Comparison of ENCODE assay signal across 22 cellular contexts in the genomic region with DNA sequence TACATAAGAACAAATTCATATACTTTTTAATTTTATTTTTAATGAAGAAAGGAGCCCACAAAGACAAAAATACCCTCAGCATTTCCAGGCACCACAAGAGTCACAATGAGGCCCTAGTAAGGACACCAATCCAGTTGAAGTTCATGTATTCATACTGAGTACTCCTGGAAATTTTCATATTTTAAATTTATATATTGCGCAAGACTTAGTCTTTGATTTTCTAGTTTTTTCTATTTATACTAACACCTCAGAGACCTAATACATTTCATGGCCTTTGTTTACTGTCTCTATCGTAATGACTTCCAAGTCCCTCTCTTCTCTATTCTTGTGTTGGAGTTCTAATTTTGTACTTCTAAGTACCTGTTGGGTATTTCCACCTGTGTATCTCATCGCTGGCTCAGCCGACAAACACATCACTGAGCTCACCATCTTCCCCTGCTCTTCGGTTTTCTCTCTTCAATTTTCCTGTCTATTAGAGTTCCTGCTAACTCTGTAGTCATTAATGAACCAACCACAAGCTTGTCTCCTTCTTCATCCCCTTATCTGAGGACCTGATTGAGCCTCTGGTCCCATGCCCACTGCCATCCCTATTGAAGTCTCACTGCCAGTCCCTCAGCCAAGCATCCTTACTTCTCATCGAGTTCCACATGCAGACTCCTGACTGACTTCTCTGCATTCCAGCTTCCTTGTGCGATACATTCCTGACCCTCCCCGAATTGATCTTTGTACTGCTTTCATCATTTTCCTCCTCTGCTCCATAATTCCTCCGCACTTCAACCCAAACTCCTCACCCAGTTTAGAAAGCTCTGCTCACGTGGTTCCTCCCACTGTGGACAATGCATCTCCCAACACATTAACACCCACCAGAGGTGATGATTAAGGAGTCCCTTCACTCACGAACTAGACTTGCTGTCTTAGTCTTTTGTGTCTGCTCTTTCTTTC. TPM values are rescaled to one million over a fixed set of nuclear protein-coding genes. Genes with fewer than 3 reads are reported as not detected.
DNase-seq lines count a peak whose midpoint lies in the region; ATAC-seq and TF ChIP-seq lines count a peak whose summit lies in the region.
"Had no signal": no experiment of that assay in that cellular context is flagged by ENCODE, and none has a peak within 500 bp of the region (broad histone marks: within the 10 kb centered on the region; RNA-seq: fewer than 3 reads in every experiment).

No MANE protein-coding gene starts in this region.

- H3K4me2 ChIP-seq in HCT116 (ENCODE audit: low read length), result peak overlapping the region; percentile 31; the same call in 1 of the 2 replicates
- H3K4me2 ChIP-seq: KMS-11 had no signal

- RAD21 ChIA-PET in HCT116 (lab: Charles Lee; ENCODE audit: low non-redundant PET in 1 of 2, low total read pairs in 2 of 2, uncharacterized antibody in 2 of 2, unreplicated experiment in 2 of 2), result no interaction called here

- H3K9me2 ChIP-seq in HCT116 (ENCODE audit: insufficient read depth), result no peaks in the 10 kb centered on the region; the same call in 1 of the 2 replicates

- peak overlapping the region; percentile 70 for H2AFZ ChIP-seq in HCT116 (ENCODE audit: low read depth, low read length, poor library complexity, severe bottlenecking)

- TF ChIP-seq POLR2A in HCT116 (IDR thresholded peaks at IDR 0.05; ENCODE audit: borderline replicate concordance, extremely low read depth, insufficient read depth, insufficient read length), result no peak

- no peaks in the 10 kb centered on the region for H3K36me3 ChIP-seq in HCT116 (ENCODE audit: control insufficient read depth in 1 of 2, insufficient read depth in 2 of 2, low read length in 2 of 2)
- H3K36me3 ChIP-seq: ovary, right atrium auricular region had no signal

- H4K20me1 ChIP-seq in HCT116 (ENCODE audit: insufficient read depth), result no peaks in the 10 kb centered on the region

- CTCF ChIA-PET in HCT116 (lab: Charles Lee), result no interaction called here

- no peak for ATAC-seq in HCT116
- ATAC-seq in HG03025 (IDR thresholded peaks at IDR 0.05; ENCODE audit: low FRiP score, unreplicated experiment), result no peak
- ATAC-seq in HG03432 (IDR thresholded peaks at IDR 0.05; ENCODE audit: unreplicated experiment), result no peak
- ATAC-seq: left cardiac atrium; naive thymus-derived CD4-positive, alpha-beta T cell had no signal

- intact Hi-C loops in HCT116 (cut with micrococcal nuclease), result no loop called here

- no peaks in the 10 kb centered on the region for H3K9me3 ChIP-seq in HCT116 (ENCODE audit: control insufficient read depth in 1 of 2, insufficient read depth in 1 of 2, low read depth in 1 of 2, low read length in 2 of 2)
- H3K9me3 ChIP-seq: ovary, right atrium auricular region had no signal

- no peaks in the 10 kb centered on the region for H3K79me2 ChIP-seq in HCT116 (ENCODE audit: insufficient read depth, low read length)

- POLR2A ChIA-PET in HCT116 (lab: Charles Lee), result interaction anchor here (1.0 to 1.2 kb wide), 3 partner anchors 10 to 14 kb away, joined by 3 read pairs; no protein-coding TSS in a partner anchor

- TF ChIP-seq CTCF in HCT116 (IDR thresholded peaks at IDR 0.05 in 2 of 3, conservative IDR thresholded peaks at IDR 0.05 in 1 of 3; ENCODE audit: borderline replicate concordance in 1 of 3, insufficient read depth in 1 of 3, low read depth in 2 of 3, low read length in 2 of 3), result no peak
- TF ChIP-seq CTCF in VCaP (conservative IDR thresholded peaks at IDR 0.05), result no peak
- no peak for TF ChIP-seq CTCF in fibroblast of pulmonary artery (IDR thresholded peaks at IDR 0.05; ENCODE audit: low read length, missing control alignments)

- H3K4me1 ChIP-seq in HCT116 (ENCODE audit: control insufficient read depth in 1 of 2, insufficient read depth in 2 of 2, low read length in 2 of 2), result peaks cover 6 to 29% of the 10 kb centered on the region in 2 experiments; a peak in 3 of 4 replicates

- H3K9ac ChIP-seq in HCT116 (ENCODE audit: low read length), result no peak overlapping the region
- H3K9ac ChIP-seq: KMS-11 had no signal

- no peaks in the 10 kb centered on the region for H3K27me3 ChIP-seq in HCT116 (ENCODE audit: insufficient read depth, low read length)
- H3K27me3 ChIP-seq: dorsolateral prefrontal cortex, ovary, right atrium auricular region had no signal

- DNase-seq in HCT116 (ENCODE audit: low read depth, low spot score) (no peak), fibroblast of pulmonary artery (ENCODE audit: low read depth) (peak; percentile 22), renal cortical epithelial cell (ENCODE audit: low read depth) (peak; percentile 59), T-helper 2 cell (no peak), C1 segment of cervical spinal cord (lab: John Stamatoyannopoulos, UW) (no peak)
- DNase-seq: activated CD4-positive, alpha-beta T cell treated with anti-CD3 and anti-CD28 coated beads, Interleukin-2, amount 50 U/mL, for 4 hours; activated CD8-positive, alpha-beta memory T cell treated with anti-CD3 and anti-CD28 coated beads, Interleukin-2, amount 50 U/mL, for 48 hours; CD4-positive, CD25-positive, alpha-beta regulatory T cell; dorsolateral prefrontal cortex; foreskin melanocyte; left cardiac atrium; naive thymus-derived CD4-positive, alpha-beta T cell; NCI-H1930; NCI-H69; ovary; RPMI8226; stimulated activated CD4-positive, alpha-beta T cell treated with anti-CD3 and anti-CD28 coated beads, Interleukin-4, amount 100 ng/mL, for 4 hours had no signal

- BruUV-seq in HCT116 (replicated peaks; lab: Mats Ljungman, UMichigan), result no TSS peak

- no peak overlapping the region for H3K4me3 ChIP-seq in HCT116 (replicated peaks in 1 of 2; ENCODE audit: low read depth in 1 of 2, low read length in 2 of 2)
- H3K4me3 ChIP-seq in fibroblast of pulmonary artery (replicated peaks; ENCODE audit: low read depth, low read length), result no peak overlapping the region
- H3K4me3 ChIP-seq: dorsolateral prefrontal cortex, ovary, right atrium auricular region had no signal

- no peak for TF ChIP-seq RAD21 in HCT116 (IDR thresholded peaks at IDR 0.05; ENCODE audit: low read depth)

- H3K27ac ChIP-seq in HCT116 (ENCODE audit: low read depth, low read length), result no peak overlapping the region
- peak overlapping the region; percentile 31 for H3K27ac ChIP-seq in VCaP
- H3K27ac ChIP-seq: dorsolateral prefrontal cortex, KMS-11, ovary, right atrium auricular region had no signal

TF ChIP-seq in HCT116, 20 proteins besides CTCF, POLR2A, EP300 and RAD21:
- TF ChIP-seq CEBPB (IDR thresholded peaks at IDR 0.05; ENCODE audit: low read depth), result peak; percentile 50; the same call in 1 of the 2 replicates
- no peak for TF ChIP-seq ZFX (IDR thresholded peaks at IDR 0.05)
- TF ChIP-seq ELF1 (IDR thresholded peaks at IDR 0.05; ENCODE audit: borderline replicate concordance, low read depth), result no peak
- TF ChIP-seq SP1 (IDR thresholded peaks at IDR 0.05; ENCODE audit: low read depth), result no peak
- no peak for TF ChIP-seq FOSL1 (IDR thresholded peaks at IDR 0.05; ENCODE audit: low read depth)
- TF ChIP-seq, protein P1, sequence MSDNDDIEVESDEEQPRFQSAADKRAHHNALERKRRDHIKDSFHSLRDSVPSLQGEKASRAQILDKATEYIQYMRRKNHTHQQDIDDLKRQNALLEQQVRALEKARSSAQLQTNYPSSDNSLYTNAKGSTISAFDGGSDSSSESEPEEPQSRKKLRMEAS (IDR thresholded peaks at IDR 0.05), result no peak

RNA-seq across cellular contexts. Expression of a gene that starts 17.3 kb away (rescaled TPM):
- 61.3 TPM for total RNA-seq in HCT116 (2021; ENCODE audit: unreplicated experiment)
- 105 and 134 TPM in 2 replicates for polyA plus RNA-seq in HCT116 (2012)
- 53.0 and 79.6 TPM in 2 replicates for total RNA-seq in renal cortical epithelial cell

Comparison
In these comparisons a context has a peak if more than half of its experiments do, and no peak if none do; other contexts are left out.
1. DNase-seq: peak in fibroblast of pulmonary artery (single experiment) and renal cortical epithelial cell (single experiment); none in HCT116 (single experiment), T-helper 2 cell (0 of 5) and C1 segment of cervical spinal cord (0 of 14).